ENCODE assay signal across 8 cellular contexts in the genomic region with DNA sequence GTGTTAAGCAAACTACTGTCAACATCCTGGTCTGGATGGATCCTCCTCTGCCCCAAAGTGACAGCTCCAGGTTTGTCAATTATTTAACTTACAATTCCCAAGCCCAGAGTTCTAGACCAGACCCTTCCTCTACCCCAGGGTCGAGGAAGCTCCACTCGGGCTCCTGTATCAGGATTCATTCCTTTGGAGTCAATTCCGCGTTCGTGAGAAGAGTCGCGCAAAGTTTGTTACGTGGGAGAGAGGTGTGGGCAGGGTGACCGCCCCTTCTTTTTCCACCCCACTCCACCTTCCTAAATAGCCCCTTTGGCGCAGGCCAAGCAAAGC. TPM values are rescaled to one million over a fixed set of nuclear protein-coding genes. Genes with fewer than 3 reads are reported as not detected.
A peak's percentile ranks its signal among the peaks of the same experiment; 100 is the strongest.
DNase-seq lines count a peak whose midpoint lies in the region; ATAC-seq, FAIRE-seq and TF ChIP-seq lines count a peak whose summit lies in the region.

No MANE protein-coding gene starts in this region.

- FAIRE-seq in HepG2 (lab: Jason Lieb, UNC): no peak

- no peak for DNase-seq in activated CD4-positive, alpha-beta T cell treated with anti-CD3 and anti-CD28 coated beads, Interleukin-2, amount 10 ng/mL, durations not matched to agents 7 days and 5 days
- no peak for DNase-seq in activated CD4-positive, alpha-beta T cell treated with anti-CD3 and anti-CD28 coated beads for 1 hour
- DNase-seq in ascending aorta (ENCODE audit: low spot score in 2 of 2) (no peak), HepG2 (ENCODE audit: low spot score) (no peak), H4 (ENCODE audit: low spot score) (no peak), DMS153 treated with DMSO at 0.1 percent for 48 hours (lab: John Stamatoyannopoulos, UW; ENCODE audit: unreplicated experiment) (no peak)

- TF ChIP-seq CTCF in ascending aorta (IDR thresholded peaks at IDR 0.05) (no peak), HepG2 (CRISPR knock-in tag; IDR thresholded peaks at IDR 0.05) (no peak)

- CTCF ChIA-PET in activated CD4-positive, alpha-beta T cell treated with anti-CD3 and anti-CD28 coated beads, Interleukin-2, amount 10 ng/mL, durations not matched to agents 7 days and 5 days (lab: Charles Lee): no interaction called here
- CTCF ChIA-PET in HepG2 (lab: Yijun Ruan, JAX; ENCODE audit: low intra/inter-chr PET ratio, low total read pairs): no interaction called here

- H3K4me3 ChIP-seq in ascending aorta (peak overlapping the region; percentile 95 to 99), HepG2 (replicated peaks in 1 of 3; ENCODE audit: insufficient read depth in 1 of 3, low read depth in 2 of 3, low read length in 3 of 3) (peak overlapping the region; percentile 80 to 99 (median 83)), thymus (ENCODE audit: low read length) (peak overlapping the region; percentile 77)

- BruUV-seq in HepG2 (replicated peaks; lab: Mats Ljungman, UMichigan): TSS peak; percentile 59

- no peak overlapping the region for H2AFZ ChIP-seq in HepG2 (ENCODE audit: low read length)

- ATAC-seq in HepG2 (peak; percentile 2; the same call in 1 of the 3 replicates), HG02678 (IDR thresholded peaks at IDR 0.05; ENCODE audit: unreplicated experiment) (no peak)

- peaks cover 44% of the 10 kb centered on the region for H3K79me2 ChIP-seq in HepG2 (ENCODE audit: insufficient read depth, low read length)

- TF ChIP-seq RAD21 in HepG2 (CRISPR knock-in tag; IDR thresholded peaks at IDR 0.05): no peak

- H3K27me3 ChIP-seq in ascending aorta: no peaks in the 10 kb centered on the region
- H3K27me3 ChIP-seq in HepG2 (ENCODE audit: control insufficient read depth in 1 of 2, insufficient read depth in 2 of 2, low read length in 2 of 2): no peaks in the 10 kb centered on the region; a peak in 1 of 5 replicates
- no peaks in the 10 kb centered on the region for H3K27me3 ChIP-seq in thymus (ENCODE audit: control insufficient read depth, insufficient read depth)

- H3K4me3 Mint-ChIP-seq in activated CD4-positive, alpha-beta T cell treated with anti-CD3 and anti-CD28 coated beads, Interleukin-2, amount 10 ng/mL, durations not matched to agents 7 days and 5 days: peak overlapping the region; percentile 89

- no peaks in the 10 kb centered on the region for H4K20me1 ChIP-seq in HepG2 (ENCODE audit: insufficient read depth, low read length)

- no peaks in the 10 kb centered on the region for H3K9me3 ChIP-seq in ascending aorta
- H3K9me3 ChIP-seq in HepG2 (ENCODE audit: low read length): 0 out of 2 replicates have a peak, but pooled peaks cover 6% of the 10 kb centered on the region
- no peaks in the 10 kb centered on the region for H3K9me3 ChIP-seq in thymus (ENCODE audit: control insufficient read depth)

- H3K9me3 Mint-ChIP-seq in activated CD4-positive, alpha-beta T cell treated with anti-CD3 and anti-CD28 coated beads, Interleukin-2, amount 10 ng/mL, durations not matched to agents 7 days and 5 days: peaks cover 6% of the 10 kb centered on the region

- peaks cover 46% of the 10 kb centered on the region for H3K4me1 Mint-ChIP-seq in activated CD4-positive, alpha-beta T cell treated with anti-CD3 and anti-CD28 coated beads, Interleukin-2, amount 10 ng/mL, durations not matched to agents 7 days and 5 days

- H3K36me3 ChIP-seq in ascending aorta (no peaks in the 10 kb centered on the region), HepG2 (replicated peaks in 1 of 2; ENCODE audit: control insufficient read depth in 1 of 2, insufficient read depth in 2 of 2, low read length in 2 of 2) (no peaks in the 10 kb centered on the region), thymus (ENCODE audit: control insufficient read depth, insufficient read depth) (no peaks in the 10 kb centered on the region)

- TF ChIP-seq EP300 in HepG2 (IDR thresholded peaks at IDR 0.05; ENCODE audit: low read depth in 2 of 2, low read length in 2 of 2) (no peak), HepG2 (CRISPR knock-in tag; IDR thresholded peaks at IDR 0.05; ENCODE audit: borderline replicate concordance) (no peak)

- intact Hi-C loops in ascending aorta (cut with DNase I) (loop anchor here (1.0 to 5.0 kb wide), 2 partner anchors 312 to 854 kb away; no protein-coding TSS in a partner anchor), HepG2 (cut with micrococcal nuclease; ENCODE audit: unreplicated experiment) (loop anchor here (2.0 to 5.0 kb wide), 2 partner anchors 16 to 316 kb away; no protein-coding TSS in a partner anchor)

- H3K4me1 ChIP-seq in ascending aorta (peaks cover 0 to 33% of the 10 kb centered on the region in 2 donors), HepG2 (ENCODE audit: insufficient read depth, low read length) (peaks cover 73% of the 10 kb centered on the region), thymus (ENCODE audit: control insufficient read depth, insufficient read depth, low read length) (no peaks in the 10 kb centered on the region)

- in situ Hi-C loops in HepG2 (cut with HindIII; ENCODE audit: extremely low pct_ligation_motif_present, low pct_unique_long_range_greater_than_20kb): no loop called here

- H3K4me2 ChIP-seq in HepG2 (ENCODE audit: low read depth, low read length): peak overlapping the region; percentile 85

- H3K27ac ChIP-seq in ascending aorta: peak overlapping the region; percentile 64 to 79
- peak overlapping the region; percentile 50 for H3K27ac ChIP-seq in HepG2 (ENCODE audit: extremely low read length, insufficient read depth, low read length)
- peak overlapping the region; percentile 33 for H3K27ac ChIP-seq in thymus (ENCODE audit: low read depth)

- no peaks in the 10 kb centered on the region for H3K27me3 Mint-ChIP-seq in activated CD4-positive, alpha-beta T cell treated with anti-CD3 and anti-CD28 coated beads, Interleukin-2, amount 10 ng/mL, durations not matched to agents 7 days and 5 days

- H3K9ac ChIP-seq in HepG2 (ENCODE audit: insufficient read depth, low read depth, low read length): peak overlapping the region; percentile 79

- WGBS in HepG2 (ENCODE audit: low lambda C conversion rate): 0% methylated on average over 10 of the region's 10 CpGs
- under 1% methylated on average over 10 of the region's 10 CpGs for WGBS in thymus

- no peak for TF ChIP-seq POLR2A in HepG2 (IDR thresholded peaks at IDR 0.05; ENCODE audit: insufficient read depth in 1 of 2, low read depth in 2 of 2, low read length in 2 of 2)

- POLR2A ChIA-PET in activated CD4-positive, alpha-beta T cell treated with anti-CD3 and anti-CD28 coated beads, Interleukin-2, amount 10 ng/mL, durations not matched to agents 7 days and 5 days (lab: Charles Lee): no interaction called here
- POLR2A ChIA-PET in HepG2 (lab: Yijun Ruan, JAX): interaction anchor here (1.0 to 3.1 kb wide), 6 partner anchors 15 to 314 kb away, joined by 3 to 27 read pairs (median 4); no protein-coding TSS in a partner anchor

- peaks cover 10% of the 10 kb centered on the region for H3K36me3 Mint-ChIP-seq in activated CD4-positive, alpha-beta T cell treated with anti-CD3 and anti-CD28 coated beads, Interleukin-2, amount 10 ng/mL, durations not matched to agents 7 days and 5 days (ENCODE audit: low read depth)

- H3K27ac Mint-ChIP-seq in activated CD4-positive, alpha-beta T cell treated with anti-CD3 and anti-CD28 coated beads, Interleukin-2, amount 10 ng/mL, durations not matched to agents 7 days and 5 days: peak overlapping the region; percentile 89

TF ChIP-seq in HepG2, 621 proteins besides CTCF, POLR2A, EP300 and RAD21 (continues in another document):
- peak; percentile 36 for TF ChIP-seq ZEB1 (IDR thresholded peaks at IDR 0.05; ENCODE audit: insufficient replicate concordance, low read depth)
- TF ChIP-seq HDAC1 (CRISPR knock-in tag; IDR thresholded peaks at IDR 0.05): no peak
- TF ChIP-seq HOXD1 (CRISPR knock-in tag; IDR thresholded peaks at IDR 0.05): 0 out of 2 replicates have a peak, but pooled peaks have one; percentile 13
- 0 out of 2 replicates have a peak, but pooled peaks have one; percentile 19 for TF ChIP-seq ZNF44 (CRISPR knock-in tag; IDR thresholded peaks at IDR 0.05)
- 0 out of 2 replicates have a peak, but pooled peaks have one; percentile 3 for TF ChIP-seq HOXA3 (CRISPR knock-in tag; IDR thresholded peaks at IDR 0.05)
- TF ChIP-seq HOXA5 (CRISPR knock-in tag; IDR thresholded peaks at IDR 0.05): peak; percentile 7; the same call in 1 of the 2 replicates

RNA-seq across cellular contexts. Expression of gene SEL1L, which starts 0.5 kb away (rescaled TPM):
- 10 to 100 TPM; 52.3 to 60.8 TPM for total RNA-seq in activated CD4-positive, alpha-beta T cell treated with anti-CD3 and anti-CD28 coated beads, Interleukin-2, amount 10 ng/mL, durations not matched to agents 7 days and 5 days
- total RNA-seq in ascending aorta (37.3 TPM), HepG2 (2016; rRNA removed; fragmentation: Illumina TruSeq; extraction: Trizol) (38.1 and 61.0 TPM in 2 replicates)
- 2.2 and 2.4 TPM in 2 replicates for total RNA-seq in HepG2 (2016; cell fraction: cytosol; rRNA removed; fragmentation: Illumina TruSeq; extraction: Trizol; ENCODE audit: low read depth)
- 37.0 and 61.0 TPM in 2 replicates for total RNA-seq in HepG2 (2016; cell fraction: insoluble cytoplasmic fraction; rRNA removed; fragmentation: Illumina TruSeq; extraction: Trizol)
- total RNA-seq in HepG2 (2016; cell fraction: membrane; rRNA removed; fragmentation: Illumina TruSeq; extraction: Trizol): 6.3 and 8.3 TPM in 2 replicates
- 58.1 and 61.2 TPM in 2 replicates for total RNA-seq in HepG2 (2016; cell fraction: nucleus; rRNA removed; fragmentation: Illumina TruSeq; extraction: Trizol)
- polyA plus RNA-seq in HepG2 (2011; rRNA removed) (14.6 and 15.3 TPM in 2 replicates), thymus (17.0 TPM)
- polyA plus RNA-seq in HepG2 (2011; cell fraction: cytosol; rRNA removed): 7.0 and 10.4 TPM in 2 replicates
- polyA plus RNA-seq in HepG2 (2011; cell fraction: nucleus; rRNA removed): 14.9 and 15.1 TPM in 2 replicates
- polyA plus RNA-seq in HepG2 (2012): 32.6 and 34.3 TPM in 2 replicates
- polyA plus RNA-seq in HepG2 (2016; cell fraction: cytosol; fragmentation: Illumina TruSeq; extraction: Trizol; ENCODE audit: low read depth): 0.76 and 0.83 TPM in 2 replicates
- polyA plus RNA-seq in HepG2 (2016; cell fraction: insoluble cytoplasmic fraction; fragmentation: Illumina TruSeq; extraction: Trizol; ENCODE audit: low read depth): 15.4 and 16.6 TPM in 2 replicates
- polyA plus RNA-seq in HepG2 (2016; cell fraction: membrane; fragmentation: Illumina TruSeq; extraction: Trizol; ENCODE audit: low read depth): 1.8 and 2.1 TPM in 2 replicates
- 39.5 TPM in 2 replicates for polyA plus RNA-seq in HepG2 (2016; cell fraction: nucleus; fragmentation: Illumina TruSeq; extraction: Trizol; ENCODE audit: insufficient read depth, low read depth)
- 12.1 and 21.7 TPM in 2 replicates for polyA minus RNA-seq in HepG2 (2011; rRNA and poly(A)+ RNA removed; ENCODE audit: low replicate concordance)
- 25.1 and 25.6 TPM in 2 replicates for polyA minus RNA-seq in HepG2 (2011; cell fraction: cytosol; rRNA and poly(A)+ RNA removed)
- 50.0 and 57.7 TPM in 2 replicates for polyA minus RNA-seq in HepG2 (2011; cell fraction: nucleus; rRNA and poly(A)+ RNA removed)
- total RNA-seq in H4 (2014; rRNA removed; shearing (Covaris generic)): 36.3 and 47.1 TPM in 2 replicates
